In genomic region chr12:1504304-1505150, GRCh38 we compare ENCODE assay signal across 14 cellular contexts.
DNase-seq lines count a peak whose midpoint lies in the region; ATAC-seq and TF ChIP-seq lines count a peak whose summit lies in the region.
"Had no signal": no experiment of that assay in that cellular context is flagged by ENCODE, and none has a peak within 500 bp of the region (broad histone marks: within the 10 kb centered on the region; RNA-seq: fewer than 3 reads in every experiment).

No MANE protein-coding gene starts in this region.

- CTCF ChIA-PET in activated CD4-positive, alpha-beta T cell treated with anti-CD3 and anti-CD28 coated beads, Interleukin-2, amount 10 ng/mL, durations not matched to agents 7 days and 5 days (lab: Charles Lee), result no interaction called here

- H3K27ac Mint-ChIP-seq in activated CD4-positive, alpha-beta T cell treated with anti-CD3 and anti-CD28 coated beads, Interleukin-2, amount 10 ng/mL, durations not matched to agents 7 days and 5 days, result no peak overlapping the region
- H3K27ac Mint-ChIP-seq in activated T-helper 1 cell treated with anti-CD3 and anti-CD28 coated beads, Interleukin-12 subunit alpha, Interleukin-12 subunit beta, Interleukin-2, Interleukin-4 antibody, amounts not matched to agents 30 ng/mL and 10 ng/mL and 1 ng/mL, durations not matched to agents 14 hours and 24 hours and 36 hours, result peak overlapping the region; percentile 49
- peak overlapping the region; percentile 0 for H3K27ac Mint-ChIP-seq in stimulated activated naive B cell treated with anti-CD40 and anti-IgM and Interleukin-4, amounts not matched to agents 10 μg/mL and 1 μg/mL and 100 μg/mL, for 72 hours

- peak overlapping the region; percentile 21 for H3K4me3 Mint-ChIP-seq in activated CD4-positive, alpha-beta T cell treated with anti-CD3 and anti-CD28 coated beads, Interleukin-2, amount 10 ng/mL, durations not matched to agents 7 days and 5 days
- peak overlapping the region; percentile 51 for H3K4me3 Mint-ChIP-seq in activated T-helper 1 cell treated with anti-CD3 and anti-CD28 coated beads, Interleukin-12 subunit alpha, Interleukin-12 subunit beta, Interleukin-2, Interleukin-4 antibody, amounts not matched to agents 30 ng/mL and 10 ng/mL and 1 ng/mL, durations not matched to agents 14 hours and 24 hours and 36 hours
- H3K4me3 Mint-ChIP-seq in stimulated activated naive B cell treated with anti-CD40 and anti-IgM and Interleukin-4, amounts not matched to agents 10 μg/mL and 1 μg/mL and 100 μg/mL, for 72 hours, result peak overlapping the region; percentile 33 to 38
- H3K4me3 Mint-ChIP-seq: neural crest cell had no signal

- H3K4me3 ChIP-seq in NB4 (ENCODE audit: low read depth, low read length), result no peak overlapping the region
- H3K4me3 ChIP-seq: gastrocnemius medialis, SK-N-MC had no signal

- H3K27me3 Mint-ChIP-seq in activated CD4-positive, alpha-beta T cell treated with anti-CD3 and anti-CD28 coated beads, Interleukin-2, amount 10 ng/mL, durations not matched to agents 7 days and 5 days, result peaks cover 27% of the 10 kb centered on the region
- peaks cover 28% of the 10 kb centered on the region for H3K27me3 Mint-ChIP-seq in activated T-helper 1 cell treated with anti-CD3 and anti-CD28 coated beads, Interleukin-12 subunit alpha, Interleukin-12 subunit beta, Interleukin-2, Interleukin-4 antibody, amounts not matched to agents 30 ng/mL and 10 ng/mL and 1 ng/mL, durations not matched to agents 14 hours and 24 hours and 36 hours (ENCODE audit: insufficient read depth)
- peaks cover 27 to 41% of the 10 kb centered on the region in 2 donors for H3K27me3 Mint-ChIP-seq in stimulated activated naive B cell treated with anti-CD40 and anti-IgM and Interleukin-4, amounts not matched to agents 10 μg/mL and 1 μg/mL and 100 μg/mL, for 72 hours

- TF ChIP-seq POLR2A in NB4 (IDR thresholded peaks at IDR 0.05; ENCODE audit: extremely low read depth, insufficient read length), result no peak

- no peak for TF ChIP-seq CTCF in NB4 (IDR thresholded peaks at IDR 0.05; ENCODE audit: low read depth, low read length)

- intact Hi-C loops in activated T-helper 1 cell treated with anti-CD3 and anti-CD28 coated beads, Interleukin-12 subunit alpha, Interleukin-12 subunit beta, Interleukin-2, Interleukin-4 antibody, amounts not matched to agents 30 ng/mL and 10 ng/mL and 1 ng/mL, durations not matched to agents 14 hours and 24 hours and 36 hours (cut with micrococcal nuclease), result no loop called here

- H3K4me1 Mint-ChIP-seq in activated CD4-positive, alpha-beta T cell treated with anti-CD3 and anti-CD28 coated beads, Interleukin-2, amount 10 ng/mL, durations not matched to agents 7 days and 5 days, result peaks cover 9% of the 10 kb centered on the region
- peaks cover 13% of the 10 kb centered on the region for H3K4me1 Mint-ChIP-seq in activated T-helper 1 cell treated with anti-CD3 and anti-CD28 coated beads, Interleukin-12 subunit alpha, Interleukin-12 subunit beta, Interleukin-2, Interleukin-4 antibody, amounts not matched to agents 30 ng/mL and 10 ng/mL and 1 ng/mL, durations not matched to agents 14 hours and 24 hours and 36 hours (ENCODE audit: low read depth)
- peaks cover 11 to 12% of the 10 kb centered on the region in 2 donors for H3K4me1 Mint-ChIP-seq in stimulated activated naive B cell treated with anti-CD40 and anti-IgM and Interleukin-4, amounts not matched to agents 10 μg/mL and 1 μg/mL and 100 μg/mL, for 72 hours

- ATAC-seq in stimulated activated naive B cell treated with anti-CD40 and anti-IgM and Interleukin-4, amounts not matched to agents 10 μg/mL and 1 μg/mL and 100 μg/mL, for 72 hours (replicated peaks), result peak; percentile 25 to 29
- ATAC-seq in GM21737 (IDR thresholded peaks at IDR 0.05; ENCODE audit: unreplicated experiment), result no peak
- ATAC-seq: gastrocnemius medialis had no signal

- DNase-seq in activated CD4-positive, alpha-beta T cell treated with anti-CD3 and anti-CD28 coated beads, Interleukin-2, amount 10 ng/mL, durations not matched to agents 7 days and 5 days, result no peak
- no peak for DNase-seq in activated CD4-positive, alpha-beta T cell treated with anti-CD3 and anti-CD28 coated beads for 48 hours
- peak; percentile 61 for DNase-seq in NB4 (ENCODE audit: low read depth)
- no peak for DNase-seq in activated T-helper 1 cell treated with anti-CD3 and anti-CD28 coated beads, Interleukin-12 subunit alpha, Interleukin-12 subunit beta, Interleukin-2, Interleukin-4 antibody, amounts not matched to agents 30 ng/mL and 10 ng/mL and 1 ng/mL, durations not matched to agents 14 hours and 24 hours and 36 hours (ENCODE audit: low spot score)
- DNase-seq in stimulated activated naive B cell treated with anti-CD40 and anti-IgM and Interleukin-4, amounts not matched to agents 10 μg/mL and 1 μg/mL and 100 μg/mL, for 72 hours, result no peak
- no peak for DNase-seq in iPS-NIHi7 (ENCODE audit: extremely low spot score)
- DNase-seq in globus pallidus (ENCODE audit: low spot score), result no peak
- DNase-seq: effector CD8-positive, alpha-beta T cell; gastrocnemius medialis; MM.1S; NCI-H526 treated with DMSO at 0.1 percent for 48 hours had no signal

- POLR2A ChIA-PET in activated CD4-positive, alpha-beta T cell treated with anti-CD3 and anti-CD28 coated beads, Interleukin-2, amount 10 ng/mL, durations not matched to agents 7 days and 5 days (lab: Charles Lee), result no interaction called here

- H3K9me3 Mint-ChIP-seq in activated CD4-positive, alpha-beta T cell treated with anti-CD3 and anti-CD28 coated beads, Interleukin-2, amount 10 ng/mL, durations not matched to agents 7 days and 5 days, result no peaks in the 10 kb centered on the region
- no peaks in the 10 kb centered on the region for H3K9me3 Mint-ChIP-seq in activated T-helper 1 cell treated with anti-CD3 and anti-CD28 coated beads, Interleukin-12 subunit alpha, Interleukin-12 subunit beta, Interleukin-2, Interleukin-4 antibody, amounts not matched to agents 30 ng/mL and 10 ng/mL and 1 ng/mL, durations not matched to agents 14 hours and 24 hours and 36 hours
- no peaks in the 10 kb centered on the region for H3K9me3 Mint-ChIP-seq in stimulated activated naive B cell treated with anti-CD40 and anti-IgM and Interleukin-4, amounts not matched to agents 10 μg/mL and 1 μg/mL and 100 μg/mL, for 72 hours
- H3K9me3 Mint-ChIP-seq: neural crest cell had no signal

- H3K36me3 Mint-ChIP-seq in activated CD4-positive, alpha-beta T cell treated with anti-CD3 and anti-CD28 coated beads, Interleukin-2, amount 10 ng/mL, durations not matched to agents 7 days and 5 days (ENCODE audit: low read depth), result no peaks in the 10 kb centered on the region
- no peaks in the 10 kb centered on the region for H3K36me3 Mint-ChIP-seq in activated T-helper 1 cell treated with anti-CD3 and anti-CD28 coated beads, Interleukin-12 subunit alpha, Interleukin-12 subunit beta, Interleukin-2, Interleukin-4 antibody, amounts not matched to agents 30 ng/mL and 10 ng/mL and 1 ng/mL, durations not matched to agents 14 hours and 24 hours and 36 hours (ENCODE audit: low read depth)
- H3K36me3 Mint-ChIP-seq in stimulated activated naive B cell treated with anti-CD40 and anti-IgM and Interleukin-4, amounts not matched to agents 10 μg/mL and 1 μg/mL and 100 μg/mL, for 72 hours, result peaks cover 0 to 2% of the 10 kb centered on the region in 2 donors
